In the genomic region with DNA sequence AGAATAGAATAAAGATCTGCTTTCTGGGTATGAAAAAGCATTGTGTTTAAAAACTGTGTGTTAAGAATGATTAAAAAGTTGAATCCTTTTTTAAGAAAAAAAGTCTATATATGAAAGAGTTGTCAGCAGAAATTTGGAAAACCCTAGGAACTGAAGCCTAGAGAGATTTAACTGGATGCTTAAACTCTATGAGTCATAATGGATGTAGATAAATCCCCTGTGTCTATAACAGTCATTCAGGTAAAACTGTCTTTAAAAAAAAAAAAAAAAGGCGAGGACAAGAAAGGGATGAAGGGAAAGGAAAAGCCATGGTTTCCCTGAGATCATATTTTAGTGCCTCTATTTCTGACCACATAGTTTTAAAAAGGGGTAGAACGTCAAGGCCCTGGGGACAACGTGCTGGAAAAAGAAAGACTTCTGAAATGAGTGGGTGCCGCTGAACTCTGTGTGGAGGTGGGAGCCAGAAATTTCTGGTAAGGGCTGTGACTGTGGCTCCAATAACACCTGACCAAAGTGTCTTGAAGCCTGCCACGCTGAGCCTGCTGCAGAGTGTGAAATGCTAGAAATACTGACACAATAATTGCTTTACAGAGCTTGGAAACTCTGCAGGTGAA, we compare ENCODE assay signal across 22 cellular contexts.
DNase-seq lines count a peak whose midpoint lies in the region; ATAC-seq, FAIRE-seq and TF ChIP-seq lines count a peak whose summit lies in the region.
"Had no signal": no experiment of that assay in that cellular context is flagged by ENCODE, and none has a peak within 500 bp of the region (broad histone marks: within the 10 kb centered on the region; RNA-seq: fewer than 3 reads in every experiment).

No MANE protein-coding gene starts in this region.

- no peak for TF ChIP-seq CTCF in GM13976 (IDR thresholded peaks at IDR 0.05; ENCODE audit: borderline replicate concordance, control extremely low read depth, extremely low read depth, insufficient read depth, missing control alignments)

- TF ChIP-seq POLR2A in H54 (IDR thresholded peaks at IDR 0.05; ENCODE audit: low read depth, low read length): no peak

- DNase-seq in GM13976 (ENCODE audit: low spot score): peak; percentile 30
- DNase-seq in hepatic stellate cell (ENCODE audit: low spot score): no peak
- no peak for DNase-seq in H54 (ENCODE audit: insufficient read length, low spot score)
- DNase-seq in globus pallidus (ENCODE audit: low spot score): no peak
- DNase-seq: activated CD4-positive, alpha-beta T cell treated with anti-CD3 and anti-CD28 coated beads for 1 hour; activated naive CD4-positive, alpha-beta T cell treated with anti-CD3 and anti-CD28 coated beads, Interleukin-2, amount 50 U/mL, for 16 hours; Calu3; GM23248; hippocampal formation; KBM-7; kidney; mesenchymal stem cell; MV-4-11; natural killer cell; PC-3; SJCRH30; tibial artery had no signal

- in situ Hi-C loops in GM13976 (cut with MboI; ENCODE audit: low sequenced_read_pairs, unreplicated experiment): no loop called here

- ATAC-seq in GM19023 (IDR thresholded peaks at IDR 0.05; ENCODE audit: unreplicated experiment) (peak; percentile 63), HG02759 (IDR thresholded peaks at IDR 0.05; ENCODE audit: unreplicated experiment) (peak; percentile 67), HG03442 (IDR thresholded peaks at IDR 0.05; ENCODE audit: unreplicated experiment) (peak; percentile 88), HG02938 (IDR thresholded peaks at IDR 0.05; ENCODE audit: unreplicated experiment) (no peak)
- ATAC-seq: natural killer cell, PC-3 had no signal

- no peak for FAIRE-seq in H54 (lab: Jason Lieb, UNC)
- FAIRE-seq: endometrium, kidney had no signal
